In the genomic region with DNA sequence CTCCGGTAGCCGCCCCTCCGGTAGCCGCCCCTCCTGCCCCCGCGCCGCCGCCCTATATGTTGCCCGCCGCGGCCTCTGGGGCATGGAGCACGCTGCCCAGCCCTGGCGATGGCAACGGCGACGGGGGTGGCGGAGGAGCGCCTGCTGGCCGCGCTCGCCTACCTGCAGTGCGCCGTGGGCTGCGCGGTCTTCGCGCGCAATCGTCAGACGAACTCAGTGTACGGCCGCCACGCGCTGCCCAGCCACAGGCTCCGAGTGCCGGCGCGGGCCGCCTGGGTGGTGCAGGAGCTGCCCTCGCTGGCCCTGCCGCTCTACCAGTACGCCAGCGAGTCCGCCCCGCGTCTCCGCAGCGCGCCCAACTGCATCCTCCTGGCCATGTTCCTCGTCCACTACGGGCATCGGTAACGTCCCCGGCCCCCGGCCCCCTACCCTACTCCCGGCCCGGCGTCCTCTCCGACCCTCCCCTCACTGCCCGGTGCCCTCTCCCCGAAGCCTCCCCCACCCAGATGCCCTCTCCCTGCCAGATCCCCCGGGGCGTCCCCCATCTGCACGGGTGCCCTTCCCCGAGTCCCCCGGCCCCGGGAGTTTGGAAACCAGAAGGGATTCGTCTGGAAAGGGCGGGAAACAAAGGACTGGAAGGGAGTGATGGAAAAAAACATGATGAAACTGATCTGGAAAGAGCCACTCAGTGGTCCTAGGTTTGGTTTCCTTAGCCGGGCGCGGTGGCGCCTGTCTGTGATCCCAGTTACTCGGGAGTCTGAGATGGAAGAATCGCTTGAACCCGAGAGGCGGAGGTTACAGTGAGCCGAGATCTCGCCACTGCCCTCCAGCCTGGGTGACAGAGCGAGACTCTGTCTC, we compare ENCODE assay signal across 7 cellular contexts. TPM values are rescaled to one million over a fixed set of nuclear protein-coding genes. Genes with fewer than 3 reads are reported as not detected.
DNase-seq lines count a peak whose midpoint lies in the region; ATAC-seq and TF ChIP-seq lines count a peak whose summit lies in the region.

No MANE protein-coding gene starts in this region.

- BruUV-seq in PC-9 (replicated peaks; lab: Mats Ljungman, UMichigan), result no TSS peak

- no peaks in the 10 kb centered on the region for H3K9me2 ChIP-seq in PC-9 (ENCODE audit: insufficient read depth)

- peak overlapping the region; percentile 72 for H3K4me3 ChIP-seq in PC-9
- H3K4me3 ChIP-seq in choroid plexus epithelial cell (ENCODE audit: low read depth, low read length), result peak overlapping the region; percentile 83
- peak overlapping the region; percentile 89 to 99 for H3K4me3 ChIP-seq in left lung
- H3K4me3 ChIP-seq in stomach smooth muscle (ENCODE audit: low read length in 2 of 2), result peak overlapping the region; percentile 92

- POLR2A ChIA-PET in PC-9 (lab: Charles Lee; ENCODE audit: unreplicated experiment), result interaction anchor here (0.6 to 1.0 kb wide), 4 partner anchors 38 to 1235 kb away, joined by 3 to 9 read pairs (median 5); a partner anchor contains a TSS

- peaks cover 41% of the 10 kb centered on the region for H4K20me1 ChIP-seq in PC-9 (ENCODE audit: insufficient read depth)

- no peak for TF ChIP-seq CTCF in PC-9 (conservative IDR thresholded peaks at IDR 0.05)
- TF ChIP-seq CTCF in choroid plexus epithelial cell (conservative IDR thresholded peaks at IDR 0.05; ENCODE audit: low read depth, low read length), result no peak
- no peak for TF ChIP-seq CTCF in left lung (IDR thresholded peaks at IDR 0.05)

- peaks cover 76% of the 10 kb centered on the region for H3K79me2 ChIP-seq in PC-9 (ENCODE audit: low read depth)

- intact Hi-C loops in PC-9 (cut with micrococcal nuclease; ENCODE audit: unreplicated experiment) (loop anchor here (1.0 to 10.0 kb wide), 7 partner anchors 79 to 1489 kb away; a partner anchor contains a TSS), left lung (cut with DNase I) (loop anchor here in 1 of 2 donors (10.0 kb wide), 1 partner anchor 111 kb away; no protein-coding TSS in a partner anchor)

- H3K9me3 ChIP-seq in PC-9 (ENCODE audit: insufficient read depth, low read depth) (no peaks in the 10 kb centered on the region), left lung (no peaks in the 10 kb centered on the region), stomach smooth muscle (ENCODE audit: control insufficient read depth in 2 of 2, low read length in 2 of 2) (no peaks in the 10 kb centered on the region)

- H3K27ac ChIP-seq in PC-9 (no peak overlapping the region), left lung (peak overlapping the region; percentile 94 to 97), stomach smooth muscle (ENCODE audit: low read length) (peak overlapping the region; percentile 91)

- H3F3A ChIP-seq in PC-9 (ENCODE audit: insufficient read depth, low read depth), result no peaks in the 10 kb centered on the region; the same call in 1 of the 2 replicates

- H3K4me1 ChIP-seq in PC-9 (replicated peaks; ENCODE audit: insufficient read depth), result peaks cover 22% of the 10 kb centered on the region
- H3K4me1 ChIP-seq in left lung, result peaks cover 0 to 45% of the 10 kb centered on the region in 2 donors
- H3K4me1 ChIP-seq in stomach smooth muscle (ENCODE audit: control insufficient read depth, insufficient read depth, low read length), result peaks cover 40% of the 10 kb centered on the region

- peak overlapping the region; percentile 76 for H3K4me2 ChIP-seq in PC-9

- DNase-seq in Daoy (ENCODE audit: low read depth), result peak; percentile 58
- DNase-seq in PC-9, result no peak
- DNase-seq in choroid plexus epithelial cell (ENCODE audit: low read depth), result peak; percentile 35
- DNase-seq in left lung, result peak in 1 of 2 donors; percentile 47

- H3K36me3 ChIP-seq in PC-9 (ENCODE audit: low read depth), result peaks cover 30% of the 10 kb centered on the region
- peaks cover 0 to 27% of the 10 kb centered on the region in 2 donors for H3K36me3 ChIP-seq in left lung
- peaks cover 3 to 11% of the 10 kb centered on the region in 2 donors for H3K36me3 ChIP-seq in stomach smooth muscle (ENCODE audit: control insufficient read depth in 2 of 2, insufficient read depth in 2 of 2, low read length in 2 of 2)

- peak overlapping the region; percentile 49 to 51 for H3K9ac ChIP-seq in stomach smooth muscle (ENCODE audit: low read length in 2 of 2)

- ATAC-seq in GM19324 (IDR thresholded peaks at IDR 0.05; ENCODE audit: low FRiP score, unreplicated experiment), result peak; percentile 59
- ATAC-seq in HG03175 (IDR thresholded peaks at IDR 0.05; ENCODE audit: unreplicated experiment), result peak; percentile 57
- ATAC-seq in left lung, result peak; percentile 62

- H2AFZ ChIP-seq in PC-9, result peak overlapping the region; percentile 99

- no peaks in the 10 kb centered on the region for H3K27me3 ChIP-seq in PC-9 (ENCODE audit: insufficient read depth, low read depth)
- no peaks in the 10 kb centered on the region for H3K27me3 ChIP-seq in left lung
- no peaks in the 10 kb centered on the region for H3K27me3 ChIP-seq in stomach smooth muscle (ENCODE audit: control insufficient read depth in 1 of 2, insufficient read depth in 2 of 2, low read length in 2 of 2)

- CTCF ChIA-PET in PC-9 (lab: Charles Lee), result interaction anchor here (0.6 kb wide), 1 partner anchor 12 kb away, joined by 3 read pairs; no protein-coding TSS in a partner anchor

RNA-seq across cellular contexts. Expression of a gene that starts 0.5 kb away (rescaled TPM):
- 8.6 and 14.3 TPM in 2 replicates for total RNA-seq in Daoy (2014; rRNA removed; shearing (Covaris generic))
- total RNA-seq in PC-9 (2021), result 52.3 and 56.7 TPM in 2 replicates
- 10 to 100 TPM; 10.1 to 14.5 TPM for total RNA-seq in left lung

RNA-seq across cellular contexts. Expression of a gene that starts 0.9 kb away (rescaled TPM):
- total RNA-seq in Daoy (2014; rRNA removed; shearing (Covaris generic)), result 52.6 and 54.5 TPM in 2 replicates
- total RNA-seq in PC-9 (2021), result 148 and 155 TPM in 2 replicates
- total RNA-seq in left lung, result 10 to 100 TPM; 37.5 to 49.5 TPM

Comparison
In these comparisons a context has a peak if more than half of its experiments do, and no peak if none do; other contexts are left out.
1. DNase-seq: peak in Daoy (single experiment) and choroid plexus epithelial cell (single experiment); none in PC-9 (0 of 2).
2. Peak in every context shown above with its lines, with median percentiles within 50 percentile points of each other: ATAC-seq and H3K4me3 ChIP-seq.